ENCODE assay signal across 24 cellular contexts in genomic region chr10:86256690-86257315, GRCh38.
"Had no signal": no experiment of that assay in that cellular context is flagged by ENCODE, and none has a peak within 500 bp of the region (broad histone marks: within the 10 kb centered on the region; RNA-seq: fewer than 3 reads in every experiment).

No MANE protein-coding gene starts in this region.

- H3K27ac ChIP-seq: adrenal gland, breast epithelium, esophagus squamous epithelium, heart right ventricle, stomach, testis, upper lobe of left lung had no signal

- ATAC-seq: activated naive CD4-positive, alpha-beta T cell treated with anti-CD3 and anti-CD28 coated beads, Interleukin-2, amount 50 U/mL, for 72 hours; heart right ventricle; left ventricle myocardium superior; naive thymus-derived CD4-positive, alpha-beta T cell; sciatic nerve; stimulated activated effector memory CD8-positive, alpha-beta T cell treated with anti-CD3 and anti-CD28 coated beads, Interleukin-12 subunit alpha, Interleukin-12 subunit beta, amount 100 ng/mL, for 72 hours; T-cell had no signal

- H3K4me3 ChIP-seq: adrenal gland, breast epithelium, esophagus squamous epithelium, heart right ventricle, stomach, testis, upper lobe of left lung had no signal

- H3K4me1 Mint-ChIP-seq: stimulated activated effector memory CD8-positive, alpha-beta T cell treated with anti-CD3 and anti-CD28 coated beads, Interleukin-12 subunit alpha, Interleukin-12 subunit beta, amount 100 ng/mL, for 72 hours had no signal

- DNase-seq: activated CD4-positive, alpha-beta T cell treated with anti-CD3 and anti-CD28 coated beads for 48 hours; activated CD4-positive, CD25-positive, alpha-beta regulatory T cell; activated gamma-delta T cell treated with Interleukin-2 at 50 U/mL for 16 hours; activated T-cell treated with anti-CD3 and anti-CD28 coated beads for 4 hours; cerebellar nuclear complex; effector memory CD4-positive, alpha-beta T cell; esophagus squamous epithelium; heart right ventricle; kidney glomerular epithelial cell; left ventricle myocardium superior; stimulated activated CD4-positive, alpha-beta T cell treated with anti-CD3 and anti-CD28 coated beads, Interleukin-4, amount 100 ng/mL, for 24 hours; stomach; testis; upper lobe of left lung had no signal

- H3K27ac Mint-ChIP-seq: activated naive CD4-positive, alpha-beta T cell treated with anti-CD3 and anti-CD28 coated beads, Interleukin-2, amount 50 U/mL, for 72 hours; activated T-helper 1 cell treated with anti-CD3 and anti-CD28 coated beads, Interleukin-12 subunit alpha, Interleukin-12 subunit beta, Interleukin-2, Interleukin-4 antibody, amounts not matched to agents 30 ng/mL and 10 ng/mL and 1 ng/mL, durations not matched to agents 14 hours and 24 hours and 36 hours; dendritic cell treated with granulocyte-macrophage colony-stimulating factor and Interleukin-4, amounts not matched to agents 40 ng/mL and 50 ng/mL, for 4 days; memory B cell; naive thymus-derived CD4-positive, alpha-beta T cell; stimulated activated effector memory CD8-positive, alpha-beta T cell treated with anti-CD3 and anti-CD28 coated beads, Interleukin-12 subunit alpha, Interleukin-12 subunit beta, amount 100 ng/mL, for 72 hours; T-cell had no signal

- H3K27me3 ChIP-seq: adrenal gland, breast epithelium, testis, upper lobe of left lung had no signal

- H3K36me3 ChIP-seq: adrenal gland, breast epithelium, esophagus squamous epithelium, heart right ventricle, stomach, upper lobe of left lung had no signal

- H3K36me3 Mint-ChIP-seq: activated naive CD4-positive, alpha-beta T cell treated with anti-CD3 and anti-CD28 coated beads, Interleukin-2, amount 50 U/mL, for 72 hours; memory B cell; stimulated activated effector memory CD8-positive, alpha-beta T cell treated with anti-CD3 and anti-CD28 coated beads, Interleukin-12 subunit alpha, Interleukin-12 subunit beta, amount 100 ng/mL, for 72 hours; T-cell had no signal

- H3K4me1 ChIP-seq: adrenal gland, breast epithelium, heart right ventricle, testis had no signal

- H3K9me3 Mint-ChIP-seq: activated T-helper 1 cell treated with anti-CD3 and anti-CD28 coated beads, Interleukin-12 subunit alpha, Interleukin-12 subunit beta, Interleukin-2, Interleukin-4 antibody, amounts not matched to agents 30 ng/mL and 10 ng/mL and 1 ng/mL, durations not matched to agents 14 hours and 24 hours and 36 hours; dendritic cell treated with granulocyte-macrophage colony-stimulating factor and Interleukin-4, amounts not matched to agents 40 ng/mL and 50 ng/mL, for 4 days; memory B cell; stimulated activated effector memory CD8-positive, alpha-beta T cell treated with anti-CD3 and anti-CD28 coated beads, Interleukin-12 subunit alpha, Interleukin-12 subunit beta, amount 100 ng/mL, for 72 hours had no signal

- H3K9me3 ChIP-seq: adrenal gland, breast epithelium, esophagus squamous epithelium, stomach, testis, upper lobe of left lung had no signal

- H3K4me3 Mint-ChIP-seq: activated T-helper 1 cell treated with anti-CD3 and anti-CD28 coated beads, Interleukin-12 subunit alpha, Interleukin-12 subunit beta, Interleukin-2, Interleukin-4 antibody, amounts not matched to agents 30 ng/mL and 10 ng/mL and 1 ng/mL, durations not matched to agents 14 hours and 24 hours and 36 hours; dendritic cell treated with granulocyte-macrophage colony-stimulating factor and Interleukin-4, amounts not matched to agents 40 ng/mL and 50 ng/mL, for 4 days; memory B cell; naive thymus-derived CD4-positive, alpha-beta T cell; stimulated activated effector memory CD8-positive, alpha-beta T cell treated with anti-CD3 and anti-CD28 coated beads, Interleukin-12 subunit alpha, Interleukin-12 subunit beta, amount 100 ng/mL, for 72 hours; T-cell had no signal
